Comparison of ENCODE assay signal across 28 cellular contexts in the genomic region with DNA sequence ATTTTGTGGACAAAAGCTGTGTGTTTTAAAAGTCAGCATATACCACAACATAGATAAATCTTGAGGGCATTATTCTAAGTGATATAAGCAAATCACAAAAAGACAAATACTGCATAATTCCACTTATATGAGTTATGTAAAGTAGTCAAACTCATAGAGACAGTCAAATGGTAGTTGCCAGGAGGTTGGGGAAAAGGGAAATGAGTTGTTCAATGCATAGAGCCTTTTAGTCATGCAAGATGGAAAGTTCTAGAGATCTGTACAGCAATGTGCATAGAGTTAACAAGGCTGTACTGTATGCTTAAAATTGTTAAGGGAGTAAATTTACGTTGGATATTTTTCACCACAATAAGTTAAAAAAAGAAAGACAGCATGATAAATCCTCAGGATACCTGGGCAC.
"Had no signal": no experiment of that assay in that cellular context is flagged by ENCODE, and none has a peak within 500 bp of the region (broad histone marks: within the 10 kb centered on the region; RNA-seq: fewer than 3 reads in every experiment).

No MANE protein-coding gene starts in this region.

- H3K27me3 ChIP-seq: pancreas, stomach, testis, thyroid gland, transverse colon, upper lobe of left lung, vagina had no signal

- H3K27ac Mint-ChIP-seq: memory B cell; natural killer cell treated with Interleukin-12 subunit alpha and Interleukin-12 subunit beta and Interleukin-15 and Interleukin-18, amount 100 ng/mL, for 72 hours; stimulated activated naive B cell treated with anti-CD40 and anti-IgM and Interleukin-4, amounts not matched to agents 10 μg/mL and 1 μg/mL and 100 μg/mL, for 72 hours had no signal

- H3K4me3 Mint-ChIP-seq: memory B cell; naive thymus-derived CD4-positive, alpha-beta T cell; natural killer cell treated with Interleukin-12 subunit alpha and Interleukin-12 subunit beta and Interleukin-15 and Interleukin-18, amount 100 ng/mL, for 72 hours; stimulated activated naive B cell treated with anti-CD40 and anti-IgM and Interleukin-4, amounts not matched to agents 10 μg/mL and 1 μg/mL and 100 μg/mL, for 72 hours had no signal

- DNase-seq: hypothalamus; islet precursor cell; left ventricle myocardium inferior; midbrain; mucosa of descending colon; naive thymus-derived CD4-positive, alpha-beta T cell; pancreas; posterior cingulate gyrus; retina; right cardiac atrium; stimulated activated CD4-positive, alpha-beta T cell treated with anti-CD3 and anti-CD28 coated beads, Interleukin-12 subunit alpha, Interleukin-12 subunit beta, amount 100 ng/mL, for 4 hours; stimulated activated CD4-positive, alpha-beta T cell treated with anti-CD3 and anti-CD28 coated beads, Interleukin-15, amount 100 ng/mL, for 24 hours; stimulated activated CD4-positive, alpha-beta T cell treated with anti-CD3 and anti-CD28 coated beads, Interleukin-2, amount 100 ng/mL, for 24 hours; stimulated activated CD4-positive, alpha-beta T cell treated with anti-CD3 and anti-CD28 coated beads, Interleukin-4, amount 100 ng/mL, for 1 hour; stimulated activated naive B cell treated with anti-CD40 and anti-IgM and Interleukin-4, amounts not matched to agents 10 μg/mL and 1 μg/mL and 100 μg/mL, for 72 hours; stimulated activated naive CD8-positive, alpha-beta T cell treated with anti-CD3 and anti-CD28 coated beads, Interleukin-15, Interleukin-2, amounts not matched to agents 100 U/mL and 50 U/mL, for 24 hours; stomach; testis; thyroid gland; transverse colon; upper lobe of left lung had no signal

- H3K9me3 Mint-ChIP-seq: naive thymus-derived CD4-positive, alpha-beta T cell; natural killer cell treated with Interleukin-12 subunit alpha and Interleukin-12 subunit beta and Interleukin-15 and Interleukin-18, amount 100 ng/mL, for 72 hours had no signal

- ATAC-seq: mucosa of descending colon; naive thymus-derived CD4-positive, alpha-beta T cell; natural killer cell treated with Interleukin-12 subunit alpha and Interleukin-12 subunit beta and Interleukin-15 and Interleukin-18, amount 100 ng/mL, for 72 hours; pancreas; right cardiac atrium; sciatic nerve; stimulated activated naive CD8-positive, alpha-beta T cell treated with anti-CD3 and anti-CD28 coated beads, Interleukin-15, Interleukin-2, amounts not matched to agents 100 U/mL and 50 U/mL, for 24 hours had no signal

- H3K4me3 ChIP-seq: left ventricle myocardium inferior, lung, mucosa of descending colon, pancreas, prostate gland, skin epidermis, stomach, testis, thyroid gland, transverse colon, upper lobe of left lung, vagina had no signal

- H3K36me3 Mint-ChIP-seq: memory B cell; naive thymus-derived CD4-positive, alpha-beta T cell; natural killer cell treated with Interleukin-12 subunit alpha and Interleukin-12 subunit beta and Interleukin-15 and Interleukin-18, amount 100 ng/mL, for 72 hours; stimulated activated naive B cell treated with anti-CD40 and anti-IgM and Interleukin-4, amounts not matched to agents 10 μg/mL and 1 μg/mL and 100 μg/mL, for 72 hours had no signal

- H3K36me3 ChIP-seq: left ventricle myocardium inferior, pancreas, prostate gland, stomach, thyroid gland, transverse colon, upper lobe of left lung, vagina had no signal

- H3K27me3 Mint-ChIP-seq: memory B cell; stimulated activated naive B cell treated with anti-CD40 and anti-IgM and Interleukin-4, amounts not matched to agents 10 μg/mL and 1 μg/mL and 100 μg/mL, for 72 hours had no signal

- H3K4me1 ChIP-seq: left ventricle myocardium inferior, pancreas, prostate gland, stomach, testis, thyroid gland, transverse colon, upper lobe of left lung had no signal

- H3K27ac ChIP-seq: left ventricle myocardium inferior, pancreas, prostate gland, skin epidermis, stomach, testis, thyroid gland, transverse colon, upper lobe of left lung, vagina had no signal

- H3K9me3 ChIP-seq: left ventricle myocardium inferior, mucosa of descending colon, pancreas, prostate gland, stomach, testis, thyroid gland, transverse colon, upper lobe of left lung, vagina had no signal
